ENCODE assay signal across 22 cellular contexts in genomic region chr12:2099595-2099994, GRCh38. TPM values are rescaled to one million over a fixed set of nuclear protein-coding genes. Genes with fewer than 3 reads are reported as not detected.
DNase-seq lines count a peak whose midpoint lies in the region; ATAC-seq and TF ChIP-seq lines count a peak whose summit lies in the region.
"Had no signal": no experiment of that assay in that cellular context is flagged by ENCODE, and none has a peak within 500 bp of the region (broad histone marks: within the 10 kb centered on the region; RNA-seq: fewer than 3 reads in every experiment).

No MANE protein-coding gene starts in this region.

- no peaks in the 10 kb centered on the region for H3K27me3 Mint-ChIP-seq in endodermal cell (ENCODE audit: insufficient read depth)

- H3K36me3 ChIP-seq in endodermal cell (ENCODE audit: control insufficient read depth, insufficient read depth, low read length) (no peaks in the 10 kb centered on the region), rectal smooth muscle tissue (ENCODE audit: control insufficient read depth, insufficient read depth, low read length) (no peaks in the 10 kb centered on the region), transverse colon (no peaks in the 10 kb centered on the region)

- no peak for TF ChIP-seq CTCF in endodermal cell (conservative IDR thresholded peaks at IDR 0.05)
- TF ChIP-seq CTCF in transverse colon (IDR thresholded peaks at IDR 0.05) = no peak

- WGBS in endodermal cell (ENCODE audit: insufficient coverage in 1 of 2, insufficient read length in 1 of 2), 2 experiments = 77% methylated on average over 4 of the region's 4 CpGs; no CpG with 5 or more reads in 1 of the 2 experiments
- 59 to 75% methylated on average over 4 of the region's 4 CpGs for WGBS in transverse colon (ENCODE audit: low coverage in 1 of 2), 2 donors

- no peaks in the 10 kb centered on the region for H3K27me3 ChIP-seq in endodermal cell (ENCODE audit: control insufficient read depth, insufficient read depth, low read length, poor library complexity, severe bottlenecking)
- H3K27me3 ChIP-seq in rectal smooth muscle tissue (ENCODE audit: control insufficient read depth, insufficient read depth, low read length) = no peaks in the 10 kb centered on the region
- H3K27me3 ChIP-seq in transverse colon = no peaks in the 10 kb centered on the region

- TF ChIP-seq POLR2A in transverse colon (IDR thresholded peaks at IDR 0.05) = no peak

- intact Hi-C loops in transverse colon (cut with DNase I; ENCODE audit: low total_unique reads) = no loop called here

- no peak for TF ChIP-seq EP300 in transverse colon (IDR thresholded peaks at IDR 0.05; ENCODE audit: low read depth)

- H3K4me1 ChIP-seq in endodermal cell (ENCODE audit: control insufficient read depth, insufficient read depth, low read length) (no peaks in the 10 kb centered on the region), rectal smooth muscle tissue (ENCODE audit: control insufficient read depth, insufficient read depth, low read length) (peaks cover 46% of the 10 kb centered on the region), transverse colon (peaks cover 2 to 11% (median 4%) of the 10 kb centered on the region in 4 donors)

- H3K27ac ChIP-seq in endodermal cell (ENCODE audit: low read depth, low read length) = no peak overlapping the region
- peak overlapping the region; percentile 78 for H3K27ac ChIP-seq in rectal smooth muscle tissue (ENCODE audit: low read depth, low read length)
- H3K27ac ChIP-seq in transverse colon = peak overlapping the region; percentile 44 to 80 (median 52)
- H3K27ac ChIP-seq: GM23248, RWPE1 had no signal

- ATAC-seq in HG03097 (IDR thresholded peaks at IDR 0.05; ENCODE audit: low FRiP score, unreplicated experiment) = no peak
- no peak for ATAC-seq in HG02840 (IDR thresholded peaks at IDR 0.05; ENCODE audit: low FRiP score, unreplicated experiment)
- ATAC-seq in GM18858 (IDR thresholded peaks at IDR 0.05; ENCODE audit: unreplicated experiment) = no peak

- no peak overlapping the region for H3K4me3 ChIP-seq in endodermal cell (ENCODE audit: low read length)
- H3K4me3 ChIP-seq in rectal smooth muscle tissue (ENCODE audit: low read length) = no peak overlapping the region
- H3K4me3 ChIP-seq in transverse colon = no peak overlapping the region
- H3K4me3 ChIP-seq: GM23248 had no signal

- H3K9me3 ChIP-seq in endodermal cell (ENCODE audit: control insufficient read depth, low read length) = no peaks in the 10 kb centered on the region
- H3K9me3 ChIP-seq in transverse colon = no peaks in the 10 kb centered on the region

- in situ Hi-C loops in transverse colon (cut with MboI; ENCODE audit: low pct_ligation_motif_present in 1 of 4, low pct_unique_long_range_greater_than_20kb in 1 of 4, low sequenced_read_pairs in 3 of 4) = no loop called here

- peaks cover 5% of the 10 kb centered on the region for H3K9me3 Mint-ChIP-seq in endodermal cell

- H3K36me3 Mint-ChIP-seq in endodermal cell (ENCODE audit: low read depth) = no peaks in the 10 kb centered on the region
- H3K36me3 Mint-ChIP-seq: CD4-positive, alpha-beta memory T cell had no signal

- H3K4me3 Mint-ChIP-seq in endodermal cell = no peak overlapping the region
- H3K4me3 Mint-ChIP-seq: CD4-positive, alpha-beta memory T cell had no signal

- H3K27ac Mint-ChIP-seq in endodermal cell = no peak overlapping the region
- H3K27ac Mint-ChIP-seq: CD4-positive, alpha-beta memory T cell had no signal

- DNase-seq in NCI-H69 (lab: John Stamatoyannopoulos, UW) (peak; percentile 11), endodermal cell (peak; percentile 32), transverse colon (no peak)
- DNase-seq: C1 segment of cervical spinal cord; CD4-positive, alpha-beta memory T cell; COR-L47; DMS53; GM23248; H7; KG1; NCI-H1048; NCI-H1417; NCI-H1694; NCI-H2029 treated with DMSO at 0.1 percent for 48 hours; NCI-H446 treated with DMSO at 0.1 percent for 48 hours; NCI-H526; SHP77 had no signal

- H3K4me1 Mint-ChIP-seq in endodermal cell = no peaks in the 10 kb centered on the region

- H3K9ac ChIP-seq in endodermal cell (ENCODE audit: extremely low read depth, low read length, poor library complexity, severe bottlenecking) = no peak overlapping the region
- no peak overlapping the region for H3K9ac ChIP-seq in rectal smooth muscle tissue (ENCODE audit: low read length)
- H3K9ac ChIP-seq: GM23248 had no signal

RNA-seq across cellular contexts. Expression of gene CACNA1C, which starts 46.8 kb away (rescaled TPM):
- total RNA-seq in endodermal cell (1 to 10 TPM in 1 of 2 donors, under 1 TPM in 1; 0.86 to 6.3 TPM), transverse colon (10 to 100 TPM; 18.8 to 35.2 (median 24.8) TPM)
- polyA plus RNA-seq in endodermal cell (2013, experiment 1 of 2) = 1.3 TPM
- polyA plus RNA-seq in endodermal cell (2013, experiment 2 of 2) = 2.6 TPM
